ENCODE assay signal across 10 cellular contexts in genomic region chr14:102323102-102323501, GRCh38. TPM values are rescaled to one million over a fixed set of nuclear protein-coding genes. Genes with fewer than 3 reads are reported as not detected.
DNase-seq lines count a peak whose midpoint lies in the region; ATAC-seq, FAIRE-seq and TF ChIP-seq lines count a peak whose summit lies in the region.
"Had no signal": no experiment of that assay in that cellular context is flagged by ENCODE, and none has a peak within 500 bp of the region (broad histone marks: within the 10 kb centered on the region; RNA-seq: fewer than 3 reads in every experiment).

No MANE protein-coding gene starts in this region.

- H3K4me1 ChIP-seq in endothelial cell of umbilical vein (ENCODE audit: control insufficient read depth, extremely low read depth, insufficient read depth, low read length) (peaks cover 10% of the 10 kb centered on the region), mucosa of descending colon (ENCODE audit: low read depth) (peaks cover 10% of the 10 kb centered on the region)

- H3K27ac ChIP-seq in endothelial cell of umbilical vein (ENCODE audit: insufficient read depth, low read depth, low read length), result no peak overlapping the region

- no peak overlapping the region for H3K4me2 ChIP-seq in endothelial cell of umbilical vein (ENCODE audit: insufficient read depth, low read length)

- ATAC-seq in mucosa of descending colon (peak; percentile 32), HG03139 (IDR thresholded peaks at IDR 0.05; ENCODE audit: unreplicated experiment) (no peak)
- ATAC-seq: stimulated activated naive CD8-positive, alpha-beta T cell treated with anti-CD3 and anti-CD28 coated beads, Interleukin-15, amount 100 ng/mL, for 72 hours had no signal

- TF ChIP-seq CTCF in endothelial cell of umbilical vein (IDR thresholded peaks at IDR 0.05; ENCODE audit: extremely low read depth in 1 of 2, insufficient read depth in 1 of 2, low read depth in 1 of 2, low read length in 2 of 2) (peak; percentile 60 to 79), mucosa of descending colon (IDR thresholded peaks at IDR 0.05) (no peak)

- no peaks in the 10 kb centered on the region for H3K27me3 ChIP-seq in endothelial cell of umbilical vein (ENCODE audit: control insufficient read depth in 2 of 2, insufficient read depth in 2 of 2, low read length in 2 of 2)

- FAIRE-seq in endothelial cell of umbilical vein (lab: Jason Lieb, UNC), result peak; percentile 85

- POLR2A ChIA-PET in endothelial cell of umbilical vein (lab: Charles Lee), result no interaction called here

- DNase-seq in NCI-H526 (lab: John Stamatoyannopoulos, UW) (peak; percentile 20 to 45), NCI-H526 treated with DMSO at 0.1 percent for 48 hours (lab: John Stamatoyannopoulos, UW) (no peak), KG1 (lab: John Stamatoyannopoulos, UW) (peak; percentile 24), SKM-1 (lab: John Stamatoyannopoulos, UW; ENCODE audit: unreplicated experiment) (peak; percentile 17), endothelial cell of umbilical vein (ENCODE audit: low read depth, low spot score) (peak; percentile 71), mucosa of descending colon (peak in 2 of 3 donors; percentile 57 to 70), GM19240 (ENCODE audit: insufficient read length, low spot score) (no peak)
- DNase-seq: activated naive CD8-positive, alpha-beta T cell treated with anti-CD3 and anti-CD28 coated beads, Interleukin-2, amount 10 ng/mL, durations not matched to agents 7 days and 5 days had no signal

- H3K9me3 ChIP-seq in endothelial cell of umbilical vein (replicated peaks; ENCODE audit: control insufficient read depth, insufficient read depth, low read length) (no peaks in the 10 kb centered on the region), mucosa of descending colon (no peaks in the 10 kb centered on the region)

- no TSS peak for BruUV-seq in endothelial cell of umbilical vein (replicated peaks; lab: Mats Ljungman, UMichigan)

- no peaks in the 10 kb centered on the region for H4K20me1 ChIP-seq in endothelial cell of umbilical vein (replicated peaks; ENCODE audit: control insufficient read depth, extremely low read depth, insufficient read depth, low read length)

- H2AFZ ChIP-seq in endothelial cell of umbilical vein (ENCODE audit: low read depth, low read length), result no peak overlapping the region

- TF ChIP-seq POLR2A in endothelial cell of umbilical vein (IDR thresholded peaks at IDR 0.05; ENCODE audit: low read depth, low read length), result no peak

- intact Hi-C loops in endothelial cell of umbilical vein (cut with micrococcal nuclease), result loop anchor here (2.0 kb wide), 1 partner anchor 194 kb away; no protein-coding TSS in a partner anchor
- intact Hi-C loops in mucosa of descending colon (cut with DNase I, micrococcal nuclease), result no loop called here

- CTCF ChIA-PET in endothelial cell of umbilical vein (lab: Charles Lee), result no interaction called here

- no peak overlapping the region for H3K9ac ChIP-seq in endothelial cell of umbilical vein (replicated peaks; ENCODE audit: extremely low read depth, insufficient read depth, low read length)

- peaks cover 5% of the 10 kb centered on the region for H3K79me2 ChIP-seq in endothelial cell of umbilical vein (ENCODE audit: control insufficient read depth, insufficient read depth, low read length)

- H3K4me3 ChIP-seq in endothelial cell of umbilical vein (replicated peaks in 1 of 3; ENCODE audit: insufficient read depth in 1 of 3, low read depth in 1 of 3, low read length in 3 of 3) (no peak overlapping the region), mucosa of descending colon (no peak overlapping the region)

- dilution Hi-C loops in endothelial cell of umbilical vein (cut with MboI; ENCODE audit: extremely low pct_ligation_motif_present, low sequenced_read_pairs), result no loop called here

- peaks cover 0 to 3% of the 10 kb centered on the region in 2 experiments for H3K36me3 ChIP-seq in endothelial cell of umbilical vein (ENCODE audit: control insufficient read depth in 2 of 2, extremely low read depth in 1 of 2, insufficient read depth in 2 of 2, low read length in 2 of 2)
- H3K36me3 ChIP-seq in mucosa of descending colon (ENCODE audit: low read depth), result no peaks in the 10 kb centered on the region

- no peaks in the 10 kb centered on the region for H3K9me1 ChIP-seq in endothelial cell of umbilical vein (replicated peaks; ENCODE audit: control insufficient read depth, extremely low read depth, insufficient read depth, low read length)

TF ChIP-seq in endothelial cell of umbilical vein, 7 proteins besides CTCF, POLR2A, EP300 and RAD21:
- TF ChIP-seq MAX (IDR thresholded peaks at IDR 0.05; ENCODE audit: insufficient read depth, insufficient read length) (no peak), GATA2 (IDR thresholded peaks at IDR 0.05; ENCODE audit: insufficient read depth, insufficient read length, low read depth, low read length) (no peak), MYC (IDR thresholded peaks at IDR 0.05; ENCODE audit: low read depth, low read length) (no peak), EZH2 (IDR thresholded peaks at IDR 0.05; ENCODE audit: borderline replicate concordance, low read depth, low read length, severe bottlenecking) (no peak), FOS (IDR thresholded peaks at IDR 0.05; ENCODE audit: borderline replicate concordance, insufficient read depth, low read length) (no peak), JUN (IDR thresholded peaks at IDR 0.05; ENCODE audit: borderline replicate concordance, insufficient read depth, insufficient read length, low read depth) (no peak), POLR2AphosphoS5 (IDR thresholded peaks at IDR 0.05; ENCODE audit: insufficient read depth, low read depth, low read length) (no peak)

RNA-seq across cellular contexts. Expression of gene ZNF839, which starts 3.6 kb away (rescaled TPM):
- total RNA-seq in endothelial cell of umbilical vein (12.5 TPM in 2 replicates), mucosa of descending colon (10 to 100 TPM in 1 of 3 donors, 1 to 10 TPM in 2; 9.5 to 12.4 (median 9.7) TPM)
- polyA plus RNA-seq in endothelial cell of umbilical vein, result 8.5 and 9.8 TPM in 2 replicates
- 6.2 and 7.3 TPM in 2 replicates for polyA plus RNA-seq in endothelial cell of umbilical vein (2011; cell fraction: cytosol; rRNA removed)
- polyA plus RNA-seq in endothelial cell of umbilical vein (2011; cell fraction: nucleus; rRNA removed), result 39.0 and 41.4 TPM in 2 replicates
- polyA plus RNA-seq in endothelial cell of umbilical vein (2012), result 4.2 and 4.6 TPM in 2 replicates
- 7.1 and 7.3 TPM in 2 replicates for polyA minus RNA-seq in endothelial cell of umbilical vein
- 12.1 TPM for polyA minus RNA-seq in endothelial cell of umbilical vein (2011; cell fraction: cytosol; rRNA and poly(A)+ RNA removed)
- polyA minus RNA-seq in endothelial cell of umbilical vein (2011; cell fraction: nucleus; rRNA and poly(A)+ RNA removed), result 10.3 and 10.9 TPM in 2 replicates

RNA-seq across cellular contexts. Expression of gene MOK, which starts 18.1 kb away (rescaled TPM):
- total RNA-seq in endothelial cell of umbilical vein, result 6.1 and 6.4 TPM in 2 replicates
- 7.2 and 8.6 TPM in 2 replicates for polyA plus RNA-seq in endothelial cell of umbilical vein
- polyA plus RNA-seq in endothelial cell of umbilical vein (2011; cell fraction: cytosol; rRNA removed), result 5.4 and 5.5 TPM in 2 replicates
- 30.9 TPM in 2 replicates for polyA plus RNA-seq in endothelial cell of umbilical vein (2011; cell fraction: nucleus; rRNA removed)
- 2.7 and 4.3 TPM in 2 replicates for polyA plus RNA-seq in endothelial cell of umbilical vein (2012)
- polyA minus RNA-seq in endothelial cell of umbilical vein, result 5.9 and 7.3 TPM in 2 replicates
- 1.1 TPM for polyA minus RNA-seq in endothelial cell of umbilical vein (2011; cell fraction: cytosol; rRNA and poly(A)+ RNA removed)
- 10.8 and 12.0 TPM in 2 replicates for polyA minus RNA-seq in endothelial cell of umbilical vein (2011; cell fraction: nucleus; rRNA and poly(A)+ RNA removed)
- 10 to 100 TPM in 1 of 3 donors, 1 to 10 TPM in 2; 6.2 to 11.2 (median 7.4) TPM for total RNA-seq in mucosa of descending colon

RNA-seq across cellular contexts. Expression of gene CINP, which starts 39.6 kb away (rescaled TPM):
- total RNA-seq in endothelial cell of umbilical vein (42.1 and 44.0 TPM in 2 replicates), mucosa of descending colon (10 to 100 TPM; 23.3 to 31.0 (median 26.7) TPM)
- 73.3 and 79.1 TPM in 2 replicates for polyA plus RNA-seq in endothelial cell of umbilical vein
- polyA plus RNA-seq in endothelial cell of umbilical vein (2011; cell fraction: cytosol; rRNA removed), result 54.9 and 58.6 TPM in 2 replicates
- polyA plus RNA-seq in endothelial cell of umbilical vein (2011; cell fraction: nucleus; rRNA removed), result 22.6 and 23.5 TPM in 2 replicates
- polyA plus RNA-seq in endothelial cell of umbilical vein (2012), result 36.6 and 48.0 TPM in 2 replicates
- polyA minus RNA-seq in endothelial cell of umbilical vein, result 23.1 and 35.2 TPM in 2 replicates
- polyA minus RNA-seq in endothelial cell of umbilical vein (2011; cell fraction: cytosol; rRNA and poly(A)+ RNA removed), result 29.0 TPM
- polyA minus RNA-seq in endothelial cell of umbilical vein (2011; cell fraction: nucleus; rRNA and poly(A)+ RNA removed), result 8.7 and 16.1 TPM in 2 replicates

RNA-seq across cellular contexts. Expression of gene TECPR2, which starts 39.6 kb away (rescaled TPM):
- total RNA-seq in endothelial cell of umbilical vein, result 21.5 TPM in 2 replicates
- polyA plus RNA-seq in endothelial cell of umbilical vein, result 8.9 and 9.4 TPM in 2 replicates
- 8.3 and 8.5 TPM in 2 replicates for polyA plus RNA-seq in endothelial cell of umbilical vein (2011; cell fraction: cytosol; rRNA removed)
- 15.8 and 17.3 TPM in 2 replicates for polyA plus RNA-seq in endothelial cell of umbilical vein (2011; cell fraction: nucleus; rRNA removed)
- 12.1 and 12.8 TPM in 2 replicates for polyA plus RNA-seq in endothelial cell of umbilical vein (2012)
- 19.0 and 27.6 TPM in 2 replicates for polyA minus RNA-seq in endothelial cell of umbilical vein
- polyA minus RNA-seq in endothelial cell of umbilical vein (2011; cell fraction: cytosol; rRNA and poly(A)+ RNA removed), result 7.3 TPM
- 14.0 and 20.9 TPM in 2 replicates for polyA minus RNA-seq in endothelial cell of umbilical vein (2011; cell fraction: nucleus; rRNA and poly(A)+ RNA removed)
- 10 to 100 TPM; 11.2 to 33.5 (median 21.2) TPM for total RNA-seq in mucosa of descending colon

Comparison
In these comparisons a context has a peak if more than half of its experiments do, and no peak if none do; other contexts are left out.
1. DNase-seq: peak in NCI-H526 (2 of 2), KG1 (single experiment), SKM-1 (single experiment), endothelial cell of umbilical vein (single experiment) and mucosa of descending colon (2 of 3); none in NCI-H526 treated with DMSO at 0.1 percent for 48 hours (single experiment) and GM19240 (single experiment).